In genomic region chr3:129160891-129161859, GRCh38 we compare ENCODE assay signal across 1 cellular context.
TF ChIP-seq lines count a peak whose summit lies in the region.

Gene ISY1, minus strand, starts transcription at chr3:129161063. Its CDS starts 88 bp downstream, at chr3:129160975.

TF ChIP-seq in HEK293, 187 proteins besides CTCF, POLR2A, EP300 and RAD21 (continued from another document):
- TF ChIP-seq ZNF148 (tag by site-specific recombination; IDR thresholded peaks at IDR 0.05; ENCODE audit: borderline replicate concordance) (peak; percentile 61; the same call in 1 of the 2 replicates), KLF10 (tag by site-specific recombination; IDR thresholded peaks at IDR 0.05) (0 out of 2 replicates have a peak, but pooled peaks have one; percentile 10), ZNF549 (tag by site-specific recombination; IDR thresholded peaks at IDR 0.05) (no peak), ZNF654 (tag by site-specific recombination; IDR thresholded peaks at IDR 0.05; ENCODE audit: low read depth) (no peak), ZFHX2 (tag by site-specific recombination; conservative IDR thresholded peaks at IDR 0.05) (peak; percentile 58), MYNN (tag by site-specific recombination; IDR thresholded peaks at IDR 0.05; ENCODE audit: borderline replicate concordance) (no peak), KLF17 (tag by site-specific recombination; IDR thresholded peaks at IDR 0.05) (peak; percentile 83), ZNF785 (tag by site-specific recombination; IDR thresholded peaks at IDR 0.05) (no peak), ZNF24 (tag by site-specific recombination; IDR thresholded peaks at IDR 0.05) (peak; percentile 73; the same call in 1 of the 2 replicates), ZNF449 (tag by site-specific recombination; IDR thresholded peaks at IDR 0.05) (peak; percentile 26; the same call in 1 of the 2 replicates), ZNF692 (tag by site-specific recombination; IDR thresholded peaks at IDR 0.05) (peak; percentile 61; the same call in 1 of the 2 replicates), HOXD13 (CRISPR knock-in tag; IDR thresholded peaks at IDR 0.05; ENCODE audit: borderline replicate concordance) (no peak), ZNF776 (tag by site-specific recombination; IDR thresholded peaks at IDR 0.05; ENCODE audit: borderline replicate concordance) (no peak), MZF1 (tag by site-specific recombination; IDR thresholded peaks at IDR 0.05; ENCODE audit: borderline replicate concordance) (no peak), ZNF623 (tag by site-specific recombination; IDR thresholded peaks at IDR 0.05) (no peak), REPIN1 (tag by site-specific recombination; IDR thresholded peaks at IDR 0.05; ENCODE audit: low read depth) (peak; percentile 73; the same call in 1 of the 2 replicates), ZNF664 (tag by site-specific recombination; IDR thresholded peaks at IDR 0.05) (peak; percentile 57; the same call in 1 of the 2 replicates), ZSCAN30 (tag by site-specific recombination; IDR thresholded peaks at IDR 0.05) (peak; percentile 48; the same call in 1 of the 2 replicates), ZNF843 (tag by site-specific recombination; IDR thresholded peaks at IDR 0.05) (peak; percentile 61), ZEB2 (tag by site-specific recombination; IDR thresholded peaks at IDR 0.05) (0 out of 2 replicates have a peak, but pooled peaks have one; percentile 77), ZNF214 (tag by site-specific recombination; IDR thresholded peaks at IDR 0.05; ENCODE audit: borderline replicate concordance) (no peak), SALL2 (tag by site-specific recombination; IDR thresholded peaks at IDR 0.05; ENCODE audit: borderline replicate concordance) (no peak; the same call in 1 of the 2 replicates), ZNF677 (tag by site-specific recombination; IDR thresholded peaks at IDR 0.05) (no peak)
- TF ChIP-seq, protein P1, sequence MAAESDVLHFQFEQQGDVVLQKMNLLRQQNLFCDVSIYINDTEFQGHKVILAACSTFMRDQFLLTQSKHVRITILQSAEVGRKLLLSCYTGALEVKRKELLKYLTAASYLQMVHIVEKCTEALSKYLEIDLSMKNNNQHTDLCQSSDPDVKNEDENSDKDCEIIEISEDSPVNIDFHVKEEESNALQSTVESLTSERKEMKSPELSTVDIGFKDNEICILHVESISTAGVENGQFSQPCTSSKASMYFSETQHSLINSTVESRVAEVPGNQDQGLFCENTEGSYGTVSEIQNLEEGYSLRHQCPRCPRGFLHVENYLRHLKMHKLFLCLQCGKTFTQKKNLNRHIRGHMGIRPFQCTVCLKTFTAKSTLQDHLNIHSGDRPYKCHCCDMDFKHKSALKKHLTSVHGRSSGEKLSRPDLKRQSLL (tag by site-specific recombination; IDR thresholded peaks at IDR 0.05), result no peak
- TF ChIP-seq, protein P2, sequence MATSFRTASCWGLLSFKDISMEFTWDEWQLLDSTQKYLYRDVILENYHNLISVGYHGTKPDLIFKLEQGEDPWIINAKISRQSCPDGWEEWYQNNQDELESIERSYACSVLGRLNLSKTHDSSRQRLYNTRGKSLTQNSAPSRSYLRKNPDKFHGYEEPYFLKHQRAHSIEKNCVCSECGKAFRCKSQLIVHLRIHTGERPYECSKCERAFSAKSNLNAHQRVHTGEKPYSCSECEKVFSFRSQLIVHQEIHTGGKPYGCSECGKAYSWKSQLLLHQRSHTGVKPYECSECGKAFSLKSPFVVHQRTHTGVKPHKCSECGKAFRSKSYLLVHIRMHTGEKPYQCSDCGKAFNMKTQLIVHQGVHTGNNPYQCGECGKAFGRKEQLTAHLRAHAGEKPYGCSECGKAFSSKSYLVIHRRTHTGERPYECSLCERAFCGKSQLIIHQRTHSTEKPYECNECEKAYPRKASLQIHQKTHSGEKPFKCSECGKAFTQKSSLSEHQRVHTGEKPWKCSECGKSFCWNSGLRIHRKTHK (tag by site-specific recombination; IDR thresholded peaks at IDR 0.05), result no peak
